1 cellular context compared by ENCODE assay signal in genomic region chr7:5423272-5423843, GRCh38.
TF ChIP-seq lines count a peak whose summit lies in the region.

Gene TNRC18 (minus strand): TSS chr7:5423834. CDS start chr7:5421246, 2,588 bp downstream.

TF ChIP-seq in HepG2, 621 proteins besides CTCF, POLR2A, EP300 and RAD21 (continued from another document and continues in another):
- TF ChIP-seq TEAD2 (CRISPR knock-in tag; IDR thresholded peaks at IDR 0.05): no peak
- 0 out of 2 replicates have a peak, but pooled peaks have one; percentile 2 for TF ChIP-seq GATAD1 (CRISPR knock-in tag; IDR thresholded peaks at IDR 0.05)
- TF ChIP-seq NKX3-1 (CRISPR knock-in tag; IDR thresholded peaks at IDR 0.05): no peak
- TF ChIP-seq HDAC1 (CRISPR knock-in tag; IDR thresholded peaks at IDR 0.05): 0 out of 2 replicates have a peak, but pooled peaks have one; percentile 4
- TF ChIP-seq HES4 (CRISPR knock-in tag; IDR thresholded peaks at IDR 0.05; ENCODE audit: borderline replicate concordance): 0 out of 2 replicates have a peak, but pooled peaks have one; percentile 36
- TF ChIP-seq, protein P1, sequence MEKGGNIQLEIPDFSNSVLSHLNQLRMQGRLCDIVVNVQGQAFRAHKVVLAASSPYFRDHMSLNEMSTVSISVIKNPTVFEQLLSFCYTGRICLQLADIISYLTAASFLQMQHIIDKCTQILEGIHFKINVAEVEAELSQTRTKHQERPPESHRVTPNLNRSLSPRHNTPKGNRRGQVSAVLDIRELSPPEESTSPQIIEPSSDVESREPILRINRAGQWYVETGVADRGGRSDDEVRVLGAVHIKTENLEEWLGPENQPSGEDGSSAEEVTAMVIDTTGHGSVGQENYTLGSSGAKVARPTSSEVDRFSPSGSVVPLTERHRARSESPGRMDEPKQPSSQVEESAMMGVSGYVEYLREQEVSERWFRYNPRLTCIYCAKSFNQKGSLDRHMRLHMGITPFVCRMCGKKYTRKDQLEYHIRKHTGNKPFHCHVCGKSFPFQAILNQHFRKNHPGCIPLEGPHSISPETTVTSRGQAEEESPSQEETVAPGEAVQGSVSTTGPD (CRISPR knock-in tag; IDR thresholded peaks at IDR 0.05): no peak
- no peak for TF ChIP-seq FOSL2 (CRISPR knock-in tag; IDR thresholded peaks at IDR 0.05)
- 0 out of 2 replicates have a peak, but pooled peaks have one; percentile 15 for TF ChIP-seq SNAI1 (CRISPR knock-in tag; IDR thresholded peaks at IDR 0.05; ENCODE audit: borderline replicate concordance)
- peak; percentile 12; the same call in 1 of the 2 replicates for TF ChIP-seq GABPB1 (CRISPR knock-in tag; IDR thresholded peaks at IDR 0.05)
- TF ChIP-seq ZFX (CRISPR knock-in tag; IDR thresholded peaks at IDR 0.05; ENCODE audit: low read depth): no peak
- TF ChIP-seq FOXK1 (CRISPR knock-in tag; IDR thresholded peaks at IDR 0.05; ENCODE audit: borderline replicate concordance, low read depth): 0 out of 2 replicates have a peak, but pooled peaks have one; percentile 2
- TF ChIP-seq NFIC (IDR thresholded peaks at IDR 0.05; ENCODE audit: low read length): no peak
- TF ChIP-seq RBFOX2 (IDR thresholded peaks at IDR 0.05; ENCODE audit: low read depth, low read length): peak; percentile 87
- TF ChIP-seq, protein P2, sequence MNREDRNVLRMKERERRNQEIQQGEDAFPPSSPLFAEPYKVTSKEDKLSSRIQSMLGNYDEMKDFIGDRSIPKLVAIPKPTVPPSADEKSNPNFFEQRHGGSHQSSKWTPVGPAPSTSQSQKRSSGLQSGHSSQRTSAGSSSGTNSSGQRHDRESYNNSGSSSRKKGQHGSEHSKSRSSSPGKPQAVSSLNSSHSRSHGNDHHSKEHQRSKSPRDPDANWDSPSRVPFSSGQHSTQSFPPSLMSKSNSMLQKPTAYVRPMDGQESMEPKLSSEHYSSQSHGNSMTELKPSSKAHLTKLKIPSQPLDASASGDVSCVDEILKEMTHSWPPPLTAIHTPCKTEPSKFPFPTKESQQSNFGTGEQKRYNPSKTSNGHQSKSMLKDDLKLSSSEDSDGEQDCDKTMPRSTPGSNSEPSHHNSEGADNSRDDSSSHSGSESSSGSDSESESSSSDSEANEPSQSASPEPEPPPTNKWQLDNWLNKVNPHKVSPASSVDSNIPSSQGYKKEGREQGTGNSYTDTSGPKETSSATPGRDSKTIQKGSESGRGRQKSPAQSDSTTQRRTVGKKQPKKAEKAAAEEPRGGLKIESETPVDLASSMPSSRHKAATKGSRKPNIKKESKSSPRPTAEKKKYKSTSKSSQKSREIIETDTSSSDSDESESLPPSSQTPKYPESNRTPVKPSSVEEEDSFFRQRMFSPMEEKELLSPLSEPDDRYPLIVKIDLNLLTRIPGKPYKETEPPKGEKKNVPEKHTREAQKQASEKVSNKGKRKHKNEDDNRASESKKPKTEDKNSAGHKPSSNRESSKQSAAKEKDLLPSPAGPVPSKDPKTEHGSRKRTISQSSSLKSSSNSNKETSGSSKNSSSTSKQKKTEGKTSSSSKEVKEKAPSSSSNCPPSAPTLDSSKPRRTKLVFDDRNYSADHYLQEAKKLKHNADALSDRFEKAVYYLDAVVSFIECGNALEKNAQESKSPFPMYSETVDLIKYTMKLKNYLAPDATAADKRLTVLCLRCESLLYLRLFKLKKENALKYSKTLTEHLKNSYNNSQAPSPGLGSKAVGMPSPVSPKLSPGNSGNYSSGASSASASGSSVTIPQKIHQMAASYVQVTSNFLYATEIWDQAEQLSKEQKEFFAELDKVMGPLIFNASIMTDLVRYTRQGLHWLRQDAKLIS (CRISPR knock-in tag; IDR thresholded peaks at IDR 0.05): 0 out of 2 replicates have a peak, but pooled peaks have one; percentile 5
- TF ChIP-seq ZFP62 (CRISPR knock-in tag; IDR thresholded peaks at IDR 0.05): no peak
- TF ChIP-seq NCOR1 (IDR thresholded peaks at IDR 0.05; ENCODE audit: borderline replicate concordance, low read length): peak; percentile 12; the same call in 1 of the 2 replicates
- TF ChIP-seq ZNF790 (CRISPR knock-in tag; IDR thresholded peaks at IDR 0.05; ENCODE audit: borderline replicate concordance): no peak
- TF ChIP-seq ZNF687 (CRISPR knock-in tag; IDR thresholded peaks at IDR 0.05): no peak
- TF ChIP-seq FOXM1 (CRISPR knock-in tag; IDR thresholded peaks at IDR 0.05): no peak
- no peak for TF ChIP-seq MIER2 (CRISPR knock-in tag; IDR thresholded peaks at IDR 0.05)
- 0 out of 2 replicates have a peak, but pooled peaks have one; percentile 26 for TF ChIP-seq ZSCAN25 (CRISPR knock-in tag; IDR thresholded peaks at IDR 0.05)
- TF ChIP-seq ZNF280D (CRISPR knock-in tag; IDR thresholded peaks at IDR 0.05): no peak
- TF ChIP-seq REL (CRISPR knock-in tag; conservative IDR thresholded peaks at IDR 0.05): no peak
- TF ChIP-seq NCOA5 (CRISPR knock-in tag; IDR thresholded peaks at IDR 0.05): no peak
- no peak for TF ChIP-seq SRY (CRISPR knock-in tag; IDR thresholded peaks at IDR 0.05)
- TF ChIP-seq POLR2G (IDR thresholded peaks at IDR 0.05; ENCODE audit: low read depth, low read length): peak; percentile 81; the same call in 1 of the 2 replicates
- TF ChIP-seq, protein P3, sequence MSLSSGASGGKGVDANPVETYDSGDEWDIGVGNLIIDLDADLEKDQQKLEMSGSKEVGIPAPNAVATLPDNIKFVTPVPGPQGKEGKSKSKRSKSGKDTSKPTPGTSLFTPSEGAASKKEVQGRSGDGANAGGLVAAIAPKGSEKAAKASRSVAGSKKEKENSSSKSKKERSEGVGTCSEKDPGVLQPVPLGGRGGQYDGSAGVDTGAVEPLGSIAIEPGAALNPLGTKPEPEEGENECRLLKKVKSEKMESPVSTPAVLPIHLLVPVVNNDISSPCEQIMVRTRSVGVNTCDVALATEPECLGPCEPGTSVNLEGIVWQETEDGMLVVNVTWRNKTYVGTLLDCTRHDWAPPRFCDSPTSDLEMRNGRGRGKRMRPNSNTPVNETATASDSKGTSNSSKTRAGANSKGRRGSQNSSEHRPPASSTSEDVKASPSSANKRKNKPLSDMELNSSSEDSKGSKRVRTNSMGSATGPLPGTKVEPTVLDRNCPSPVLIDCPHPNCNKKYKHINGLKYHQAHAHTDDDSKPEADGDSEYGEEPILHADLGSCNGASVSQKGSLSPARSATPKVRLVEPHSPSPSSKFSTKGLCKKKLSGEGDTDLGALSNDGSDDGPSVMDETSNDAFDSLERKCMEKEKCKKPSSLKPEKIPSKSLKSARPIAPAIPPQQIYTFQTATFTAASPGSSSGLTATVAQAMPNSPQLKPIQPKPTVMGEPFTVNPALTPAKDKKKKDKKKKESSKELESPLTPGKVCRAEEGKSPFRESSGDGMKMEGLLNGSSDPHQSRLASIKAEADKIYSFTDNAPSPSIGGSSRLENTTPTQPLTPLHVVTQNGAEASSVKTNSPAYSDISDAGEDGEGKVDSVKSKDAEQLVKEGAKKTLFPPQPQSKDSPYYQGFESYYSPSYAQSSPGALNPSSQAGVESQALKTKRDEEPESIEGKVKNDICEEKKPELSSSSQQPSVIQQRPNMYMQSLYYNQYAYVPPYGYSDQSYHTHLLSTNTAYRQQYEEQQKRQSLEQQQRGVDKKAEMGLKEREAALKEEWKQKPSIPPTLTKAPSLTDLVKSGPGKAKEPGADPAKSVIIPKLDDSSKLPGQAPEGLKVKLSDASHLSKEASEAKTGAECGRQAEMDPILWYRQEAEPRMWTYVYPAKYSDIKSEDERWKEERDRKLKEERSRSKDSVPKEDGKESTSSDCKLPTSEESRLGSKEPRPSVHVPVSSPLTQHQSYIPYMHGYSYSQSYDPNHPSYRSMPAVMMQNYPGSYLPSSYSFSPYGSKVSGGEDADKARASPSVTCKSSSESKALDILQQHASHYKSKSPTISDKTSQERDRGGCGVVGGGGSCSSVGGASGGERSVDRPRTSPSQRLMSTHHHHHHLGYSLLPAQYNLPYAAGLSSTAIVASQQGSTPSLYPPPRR (CRISPR knock-in tag; IDR thresholded peaks at IDR 0.05; ENCODE audit: borderline replicate concordance): no peak
- no peak for TF ChIP-seq ZNF543 (CRISPR knock-in tag; IDR thresholded peaks at IDR 0.05)
- TF ChIP-seq JUND (CRISPR knock-in tag; IDR thresholded peaks at IDR 0.05): no peak
- peak; percentile 90 for TF ChIP-seq AGO2 (optimal IDR thresholded peaks at IDR 0.05; ENCODE audit: low read depth, low read length)
- peak; percentile 36 for TF ChIP-seq HNRNPLL (IDR thresholded peaks at IDR 0.05; ENCODE audit: low read depth, low read length, poor library complexity, severe bottlenecking)
- TF ChIP-seq KAT8 (CRISPR knock-in tag; IDR thresholded peaks at IDR 0.05): no peak
- 0 out of 2 replicates have a peak, but pooled peaks have one; percentile 4 for TF ChIP-seq POGZ (CRISPR knock-in tag; IDR thresholded peaks at IDR 0.05)
- TF ChIP-seq, protein P4, sequence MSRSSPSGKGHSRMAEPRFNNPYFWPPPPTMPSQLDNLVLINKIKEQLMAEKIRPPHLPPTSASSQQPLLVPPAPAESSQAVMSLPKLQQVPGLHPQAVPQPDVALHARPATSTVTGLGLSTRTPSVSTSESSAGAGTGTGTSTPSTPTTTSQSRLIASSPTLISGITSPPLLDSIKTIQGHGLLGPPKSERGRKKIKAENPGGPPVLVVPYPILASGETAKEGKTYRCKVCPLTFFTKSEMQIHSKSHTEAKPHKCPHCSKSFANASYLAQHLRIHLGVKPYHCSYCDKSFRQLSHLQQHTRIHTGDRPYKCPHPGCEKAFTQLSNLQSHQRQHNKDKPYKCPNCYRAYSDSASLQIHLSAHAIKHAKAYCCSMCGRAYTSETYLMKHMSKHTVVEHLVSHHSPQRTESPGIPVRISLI (CRISPR knock-in tag; IDR thresholded peaks at IDR 0.05; ENCODE audit: borderline replicate concordance): peak; percentile 57; the same call in 1 of the 2 replicates
- no peak for TF ChIP-seq BCL6 (CRISPR knock-in tag; IDR thresholded peaks at IDR 0.05)
- TF ChIP-seq RFX1 (IDR thresholded peaks at IDR 0.05): no peak
- TF ChIP-seq KDM5B (CRISPR knock-in tag; IDR thresholded peaks at IDR 0.05; ENCODE audit: borderline replicate concordance): no peak; the same call in 1 of the 2 replicates
- TF ChIP-seq PBX3 (CRISPR knock-in tag; IDR thresholded peaks at IDR 0.05; ENCODE audit: borderline replicate concordance): no peak
- TF ChIP-seq MYNN (CRISPR knock-in tag; IDR thresholded peaks at IDR 0.05; ENCODE audit: low read depth): no peak
- 0 out of 2 replicates have a peak, but pooled peaks have one; percentile 40 for TF ChIP-seq TAF1 (CRISPR knock-in tag; IDR thresholded peaks at IDR 0.05)
- TF ChIP-seq REPIN1 (CRISPR knock-in tag; IDR thresholded peaks at IDR 0.05; ENCODE audit: borderline replicate concordance, low read depth): no peak
- TF ChIP-seq ATF1 (CRISPR knock-in tag; IDR thresholded peaks at IDR 0.05): no peak
- TF ChIP-seq ZFY (CRISPR knock-in tag; IDR thresholded peaks at IDR 0.05): peak; percentile 24; the same call in 1 of the 2 replicates
